In the genomic region with DNA sequence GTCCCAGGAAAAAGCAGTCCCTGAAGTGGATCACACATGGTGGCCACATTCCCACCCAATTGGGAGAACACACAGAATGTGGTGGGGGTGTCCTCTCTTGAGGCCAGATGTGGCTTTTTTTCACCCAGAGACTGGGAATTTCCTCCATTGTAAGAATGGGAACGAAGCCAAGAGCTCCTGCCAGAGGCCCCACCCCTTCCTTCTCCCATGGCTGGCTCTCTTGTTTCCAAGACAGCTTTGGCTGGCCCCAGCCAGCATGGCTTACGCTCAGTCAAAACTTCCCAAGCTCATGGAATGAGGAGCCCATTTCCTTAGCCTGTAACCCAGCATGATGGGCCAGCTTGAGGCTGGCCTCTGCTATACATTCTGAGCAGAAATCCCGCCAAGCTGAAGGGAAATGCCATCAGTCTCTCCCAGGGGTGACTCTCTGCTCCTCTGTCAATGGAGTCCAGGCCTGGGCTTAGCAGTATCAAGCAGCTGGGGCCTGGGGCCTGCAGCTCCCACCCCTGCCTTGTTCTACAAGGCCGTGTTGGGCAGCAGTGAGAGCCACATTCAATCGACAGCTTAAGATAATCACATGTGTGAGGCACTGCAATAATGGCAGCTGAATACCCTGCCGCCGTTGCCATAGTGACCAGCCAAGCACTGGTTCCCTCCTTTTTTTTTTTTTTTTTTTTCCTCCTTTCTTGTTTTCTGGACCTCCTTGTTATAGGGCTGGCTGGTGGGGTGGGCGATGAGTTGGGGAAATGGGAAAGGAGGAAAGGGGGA, we compare ENCODE assay signal across 17 cellular contexts.
DNase-seq lines count a peak whose midpoint lies in the region; ATAC-seq, FAIRE-seq and TF ChIP-seq lines count a peak whose summit lies in the region.
"Had no signal": no experiment of that assay in that cellular context is flagged by ENCODE, and none has a peak within 500 bp of the region (broad histone marks: within the 10 kb centered on the region; RNA-seq: fewer than 3 reads in every experiment).

No MANE protein-coding gene starts in this region.

- H3F3A ChIP-seq in neural cell (ENCODE audit: insufficient read depth, low read length, poor library complexity, severe bottlenecking): no peaks in the 10 kb centered on the region

- no peaks in the 10 kb centered on the region for H3K79me2 ChIP-seq in K562 (ENCODE audit: control insufficient read depth, insufficient read depth, low read length)
- H3K79me2 ChIP-seq in neural cell (replicated peaks; ENCODE audit: insufficient read depth, low read length): peaks cover 9% of the 10 kb centered on the region

- BruUV-seq in K562 (replicated peaks; lab: Mats Ljungman, UMichigan): no TSS peak

- no peaks in the 10 kb centered on the region for H3K4me1 ChIP-seq in K562 (replicated peaks in 1 of 2; ENCODE audit: control insufficient read depth in 2 of 2, insufficient read depth in 2 of 2, low read length in 2 of 2)
- H3K4me1 ChIP-seq: upper lobe of right lung had no signal

- H3K9me3 ChIP-seq in K562 (replicated peaks; ENCODE audit: control insufficient read depth, insufficient read depth, low read depth, low read length) (no peaks in the 10 kb centered on the region), neural cell (ENCODE audit: low read length) (no peaks in the 10 kb centered on the region)
- H3K9me3 ChIP-seq: upper lobe of right lung had no signal

- TF ChIP-seq CTCF in K562 (IDR thresholded peaks at IDR 0.05 in 2 of 3, conservative IDR thresholded peaks at IDR 0.05 in 1 of 3; ENCODE audit: insufficient read depth in 2 of 3, low read depth in 1 of 3, low read length in 3 of 3) (no peak), neural cell (IDR thresholded peaks at IDR 0.05; ENCODE audit: poor library complexity, severe bottlenecking) (no peak)

- peak; percentile 9 for DNase-seq in DMS153 (lab: John Stamatoyannopoulos, UW)
- no peak for DNase-seq in DMS153 treated with DMSO at 0.1 percent for 48 hours (lab: John Stamatoyannopoulos, UW; ENCODE audit: unreplicated experiment)
- DNase-seq in NCI-H146 treated with DMSO at 0.1 percent for 48 hours (lab: John Stamatoyannopoulos, UW; ENCODE audit: unreplicated experiment): peak; percentile 95
- DNase-seq in K562 (ENCODE audit: extremely low read depth in 1 of 4, low spot score in 3 of 4): no peak
- no peak for DNase-seq in GDM1 (lab: John Stamatoyannopoulos, UW)
- no peak for DNase-seq in cerebellar cortex (ENCODE audit: low spot score)
- DNase-seq: activated effector memory CD4-positive, alpha-beta T cell treated with Interleukin-2 at 50 U/mL for 16 hours; effector memory CD4-positive, alpha-beta T cell; RPMI8226; stimulated activated CD4-positive, alpha-beta T cell treated with anti-CD3 and anti-CD28 coated beads, Interleukin-15, amount 100 ng/mL, for 24 hours; upper lobe of right lung had no signal

- H4K20me1 ChIP-seq in K562 (replicated peaks; ENCODE audit: control insufficient read depth, insufficient read depth, low read length) (no peaks in the 10 kb centered on the region), neural cell (ENCODE audit: insufficient read depth) (no peaks in the 10 kb centered on the region)

- CTCF ChIA-PET in K562 (lab: Yijun Ruan, JAX; ENCODE audit: low intra/inter-chr PET ratio): no interaction called here

- in situ Hi-C loops in K562 (cut with MboI): no loop called here

- H3K9ac ChIP-seq in K562 (ENCODE audit: insufficient read depth in 1 of 2, low read depth in 2 of 2, low read length in 2 of 2) (no peak overlapping the region), neural cell (ENCODE audit: low read length) (peak overlapping the region; percentile 49)

- POLR2A ChIA-PET in K562 (lab: Yijun Ruan, JAX): no interaction called here

- no peak overlapping the region for H3K4me2 ChIP-seq in K562 (ENCODE audit: insufficient read depth, low read length)
- peak overlapping the region; percentile 53 for H3K4me2 ChIP-seq in neural cell (ENCODE audit: low read length)

- WGBS in K562 (ENCODE audit: insufficient coverage, low coverage, missing lambda C conversion rate): 3% methylated on average over 6 of the region's 8 CpGs

- no peak overlapping the region for H3K27ac ChIP-seq in K562 (ENCODE audit: extremely low read depth, low read depth, low read length)
- H3K27ac ChIP-seq in neural cell (ENCODE audit: low read length): peak overlapping the region; percentile 84
- H3K27ac ChIP-seq: upper lobe of right lung had no signal

- intact Hi-C loops in K562 (cut with micrococcal nuclease): no loop called here

- no peaks in the 10 kb centered on the region for H3K9me2 ChIP-seq in neural cell (ENCODE audit: insufficient read depth, low read length)

- H3K27me3 ChIP-seq in K562 (ENCODE audit: control insufficient read depth in 2 of 2, insufficient read depth in 2 of 2, low read length in 2 of 2): no peaks in the 10 kb centered on the region
- no peaks in the 10 kb centered on the region for H3K27me3 ChIP-seq in neural cell (ENCODE audit: insufficient read depth, low read depth, low read length)
- H3K27me3 ChIP-seq: upper lobe of right lung had no signal

- H3K36me3 Mint-ChIP-seq in stimulated activated memory B cell treated with anti-CD40 and anti-IgM and Interleukin-4, amounts not matched to agents 10 μg/mL and 1 μg/mL and 100 μg/mL, for 72 hours: peaks cover 6% of the 10 kb centered on the region

- no peak overlapping the region for H3K4me3 ChIP-seq in K562
- H3K4me3 ChIP-seq in neural cell (ENCODE audit: low read length): peak overlapping the region; percentile 50
- H3K4me3 ChIP-seq: lung, upper lobe of right lung had no signal

- H2AFZ ChIP-seq in K562 (ENCODE audit: low read depth, low read length): no peak overlapping the region
- no peak overlapping the region for H2AFZ ChIP-seq in neural cell (ENCODE audit: low read depth, low read length)

- TF ChIP-seq POLR2A in K562 (conservative IDR thresholded peaks at IDR 0.05): no peak

- TF ChIP-seq EP300 in K562 (IDR thresholded peaks at IDR 0.05; ENCODE audit: low read length) (no peak), neural cell (conservative IDR thresholded peaks at IDR 0.05; ENCODE audit: poor library complexity, severe bottlenecking) (peak; percentile 61)

- H3K9me1 ChIP-seq in K562 (ENCODE audit: control insufficient read depth, insufficient read depth, low read length): no peaks in the 10 kb centered on the region

- no peak for TF ChIP-seq RAD21 in K562 (CRISPR knock-in tag; conservative IDR thresholded peaks at IDR 0.05 in 1 of 2, IDR thresholded peaks at IDR 0.05 in 1 of 2)
- peak; percentile 34 for TF ChIP-seq RAD21 in neural cell (conservative IDR thresholded peaks at IDR 0.05)

- H3K36me3 ChIP-seq in K562 (ENCODE audit: control insufficient read depth, insufficient read depth, low read length) (no peaks in the 10 kb centered on the region), neural cell (ENCODE audit: insufficient read depth, low read length) (no peaks in the 10 kb centered on the region)
- H3K36me3 ChIP-seq: upper lobe of right lung had no signal

- no peaks in the 10 kb centered on the region for H3K9me3 Mint-ChIP-seq in stimulated activated memory B cell treated with anti-CD40 and anti-IgM and Interleukin-4, amounts not matched to agents 10 μg/mL and 1 μg/mL and 100 μg/mL, for 72 hours

- H3K4me1 Mint-ChIP-seq in stimulated activated memory B cell treated with anti-CD40 and anti-IgM and Interleukin-4, amounts not matched to agents 10 μg/mL and 1 μg/mL and 100 μg/mL, for 72 hours: no peaks in the 10 kb centered on the region

- peaks cover 8% of the 10 kb centered on the region for H3K27me3 Mint-ChIP-seq in stimulated activated memory B cell treated with anti-CD40 and anti-IgM and Interleukin-4, amounts not matched to agents 10 μg/mL and 1 μg/mL and 100 μg/mL, for 72 hours

- no peak for ATAC-seq in K562
- ATAC-seq in stimulated activated memory B cell treated with anti-CD40 and anti-IgM and Interleukin-4, amounts not matched to agents 10 μg/mL and 1 μg/mL and 100 μg/mL, for 72 hours: no peak
- ATAC-seq: upper lobe of right lung had no signal

- no peak for FAIRE-seq in K562 (lab: Jason Lieb, UNC)
- FAIRE-seq: astrocyte, D721Med, GM12891 had no signal

- H3K4me3 Mint-ChIP-seq in stimulated activated memory B cell treated with anti-CD40 and anti-IgM and Interleukin-4, amounts not matched to agents 10 μg/mL and 1 μg/mL and 100 μg/mL, for 72 hours: no peak overlapping the region

- no peak overlapping the region for H3K27ac Mint-ChIP-seq in stimulated activated memory B cell treated with anti-CD40 and anti-IgM and Interleukin-4, amounts not matched to agents 10 μg/mL and 1 μg/mL and 100 μg/mL, for 72 hours

TF ChIP-seq in K562, 482 proteins besides CTCF, POLR2A, EP300 and RAD21:
- no peak for TF ChIP-seq POLR2B (IDR thresholded peaks at IDR 0.05; ENCODE audit: low read depth, partially characterized antibody)
- TF ChIP-seq RFX1 (IDR thresholded peaks at IDR 0.05): peak; percentile 40; the same call in 1 of the 2 replicates

TF ChIP-seq in neural cell, 6 proteins besides CTCF, POLR2A, EP300 and RAD21 (continues in another document):
- TF ChIP-seq MXI1 (conservative IDR thresholded peaks at IDR 0.05; ENCODE audit: poor library complexity, severe bottlenecking): peak; percentile 85
- no peak for TF ChIP-seq SMC3 (conservative IDR thresholded peaks at IDR 0.05; ENCODE audit: poor library complexity)
- TF ChIP-seq TAF1 (IDR thresholded peaks at IDR 0.05; ENCODE audit: low read depth): no peak
- no peak for TF ChIP-seq EZH2 (IDR thresholded peaks at IDR 0.05; ENCODE audit: borderline replicate concordance, insufficient read depth, low read length, poor library complexity, severe bottlenecking)

Comparison
In these comparisons a context has a peak if more than half of its experiments do, and no peak if none do; other contexts are left out.
1. DNase-seq: peak in DMS153 (single experiment) and NCI-H146 treated with DMSO at 0.1 percent for 48 hours (single experiment); none in DMS153 treated with DMSO at 0.1 percent for 48 hours (single experiment), K562 (0 of 4), GDM1 (single experiment) and cerebellar cortex (single experiment).